Comparison of ENCODE assay signal across 8 cellular contexts in genomic region chr22:17171016-17171312, GRCh38. TPM values are rescaled to one million over a fixed set of nuclear protein-coding genes. Genes with fewer than 3 reads are reported as not detected.
A peak's percentile ranks its signal among the peaks of the same experiment; 100 is the strongest.
DNase-seq lines count a peak whose midpoint lies in the region; ATAC-seq, FAIRE-seq and TF ChIP-seq lines count a peak whose summit lies in the region.

No MANE protein-coding gene starts in this region.

- H3K36me3 ChIP-seq in CD8-positive, alpha-beta memory T cell (ENCODE audit: insufficient read depth, low read length), result no peaks in the 10 kb centered on the region
- H3K36me3 ChIP-seq in H1 (ENCODE audit: control insufficient read depth in 2 of 4, insufficient read depth in 4 of 4, low read length in 3 of 4) (no peaks in the 10 kb centered on the region), neural progenitor cell (no peaks in the 10 kb centered on the region)

- H3K27me3 ChIP-seq in CD8-positive, alpha-beta memory T cell (ENCODE audit: insufficient read depth, low read length, poor library complexity, severe bottlenecking), result no peaks in the 10 kb centered on the region
- H3K27me3 ChIP-seq in H1 (replicated peaks in 1 of 4; ENCODE audit: control insufficient read depth in 3 of 4, extremely low read depth in 1 of 4, insufficient read depth in 3 of 4, low read length in 3 of 4), result no peaks in the 10 kb centered on the region
- no peaks in the 10 kb centered on the region for H3K27me3 ChIP-seq in neural progenitor cell

- peak in 1 of 2 experiments; percentile 7; a peak in 1 of 3 replicates for TF ChIP-seq EP300 in H1 (IDR thresholded peaks at IDR 0.05; ENCODE audit: borderline replicate concordance in 1 of 2, low read depth in 2 of 2, low read length in 2 of 2)

- CTCF ChIA-PET in CD8-positive, alpha-beta memory T cell (lab: Charles Lee), result interaction anchor here (0.6 to 6.6 kb wide), 30 partner anchors 10 to 907 kb away, joined by 3 to 82 read pairs (median 7); partner anchors contain the start of genes ADA2, HDHD5, IL17RA and PEX26
- CTCF ChIA-PET in H1 (lab: Charles Lee; ENCODE audit: partially characterized antibody), result interaction anchor here (0.6 to 8.7 kb wide), 40 partner anchors 9 to 412 kb away, joined by 3 to 94 read pairs (median 8); partner anchors contain the start of genes CECR2 and HDHD5

- intact Hi-C loops in posterior vena cava (cut with DNase I), result no loop called here

- no peaks in the 10 kb centered on the region for H3K79me2 ChIP-seq in H1 (ENCODE audit: control insufficient read depth in 1 of 2, insufficient read depth in 2 of 2, low read length in 2 of 2)
- no peaks in the 10 kb centered on the region for H3K79me2 ChIP-seq in neural progenitor cell (ENCODE audit: low read depth)

- H3K4me3 Mint-ChIP-seq in CD8-positive, alpha-beta memory T cell, result peak overlapping the region; percentile 84 to 90 (median 86)
- H3K4me3 Mint-ChIP-seq in neural progenitor cell, result peak overlapping the region; percentile 90

- H2BK12ac ChIP-seq in H1 (ENCODE audit: low read depth, low read length), result no peak overlapping the region

- FAIRE-seq in H1 (lab: Jason Lieb, UNC), result no peak

- peak; percentile 23 to 47; a peak in 3 of 4 replicates for TF ChIP-seq RAD21 in H1 (IDR thresholded peaks at IDR 0.05 in 1 of 2, conservative IDR thresholded peaks at IDR 0.05 in 1 of 2; ENCODE audit: low read depth in 2 of 2, low read length in 2 of 2)

- H3K4me3 ChIP-seq in CD8-positive, alpha-beta memory T cell (ENCODE audit: low read length), result peak overlapping the region; percentile 51
- H3K4me3 ChIP-seq in H1 (ENCODE audit: extremely low read depth in 1 of 4, insufficient read depth in 2 of 4, low read depth in 3 of 4, low read length in 4 of 4) (peak overlapping the region; percentile 39 to 69 (median 60)), neural progenitor cell (peak overlapping the region; percentile 79)

- WGBS in H1 (ENCODE audit: extremely low coverage in 1 of 2, insufficient coverage in 1 of 2, insufficient read length in 1 of 2, insufficient replicate concordance in 2 of 2, low coverage in 1 of 2, low lambda C conversion rate in 2 of 2, missing lambda C conversion rate in 1 of 2), 2 experiments, result 41% methylated on average over 6 of the region's 6 CpGs; no CpG with 5 or more reads in 1 of the 2 experiments

- H3K23ac ChIP-seq in H1 (ENCODE audit: insufficient read length), result no peak overlapping the region

- no peak overlapping the region for H3K56ac ChIP-seq in H1 (replicated peaks; ENCODE audit: insufficient read length, low read depth, low read length)

- H3K79me1 ChIP-seq in H1 (ENCODE audit: low read depth, low read length), result no peaks in the 10 kb centered on the region

- no peak overlapping the region for H2BK5ac ChIP-seq in H1 (ENCODE audit: low read depth, low read length)

- H3K27ac ChIP-seq in CD8-positive, alpha-beta memory T cell (ENCODE audit: low read depth, low read length), result peak overlapping the region; percentile 31
- H3K27ac ChIP-seq in H1 (ENCODE audit: low read depth, low read length) (no peak overlapping the region), neural progenitor cell (no peak overlapping the region)

- no peak for TF ChIP-seq POLR2A in H1 (IDR thresholded peaks at IDR 0.05; ENCODE audit: control extremely low read depth in 1 of 2, low read depth in 2 of 2, low read length in 2 of 2)

- H2AFZ ChIP-seq in H1 (ENCODE audit: low read length) (no peak overlapping the region), neural progenitor cell (replicated peaks) (no peak overlapping the region)

- H2AK5ac ChIP-seq in H1 (ENCODE audit: low read depth, low read length), result no peak overlapping the region

- peaks cover 5% of the 10 kb centered on the region for H3K4me1 ChIP-seq in CD8-positive, alpha-beta memory T cell (ENCODE audit: insufficient read depth, low read length)
- H3K4me1 ChIP-seq in H1 (replicated peaks in 1 of 4; ENCODE audit: control insufficient read depth in 3 of 4, insufficient read depth in 4 of 4, low read length in 3 of 4) (peaks cover 0 to 11% (median 5%) of the 10 kb centered on the region in 4 experiments; a peak in 5 of 7 replicates), neural progenitor cell (peaks cover 5% of the 10 kb centered on the region)

- no peak overlapping the region for H2BK120ac ChIP-seq in H1 (replicated peaks; ENCODE audit: low read depth, low read length)

- no peak overlapping the region for H2BK15ac ChIP-seq in H1 (ENCODE audit: low read length)

- H4K91ac ChIP-seq in H1 (replicated peaks; ENCODE audit: insufficient read length, low read length), result no peak overlapping the region

- H3F3A ChIP-seq in neural progenitor cell (ENCODE audit: low read depth), result peaks cover 24% of the 10 kb centered on the region

- H3K9me3 ChIP-seq in CD8-positive, alpha-beta memory T cell (ENCODE audit: low read length), result no peaks in the 10 kb centered on the region
- H3K9me3 ChIP-seq in H1 (ENCODE audit: insufficient read depth in 2 of 2, low read depth in 1 of 2, low read length in 1 of 2) (no peaks in the 10 kb centered on the region), neural progenitor cell (ENCODE audit: low read depth) (no peaks in the 10 kb centered on the region)

- peaks cover 5 to 11% (median 7%) of the 10 kb centered on the region in 3 donors for H3K4me1 Mint-ChIP-seq in CD8-positive, alpha-beta memory T cell
- H3K4me1 Mint-ChIP-seq in neural progenitor cell, result peaks cover 13% of the 10 kb centered on the region

- H3K9ac ChIP-seq in H1 (replicated peaks in 1 of 4; ENCODE audit: extremely low read depth in 1 of 4, low read depth in 3 of 4, low read length in 3 of 4) (0 out of 7 replicates have a peak overlapping the region, but pooled peaks of 1 of the 4 experiments have one; percentile 56), neural progenitor cell (no peak overlapping the region)

- H3K27me3 Mint-ChIP-seq in CD8-positive, alpha-beta memory T cell, result peaks cover 0 to 2% of the 10 kb centered on the region in 2 donors
- no peaks in the 10 kb centered on the region for H3K27me3 Mint-ChIP-seq in neural progenitor cell (ENCODE audit: insufficient read depth, low read depth)

- peak in 2 of 3 experiments; percentile 19 to 63; a peak in 3 of 4 replicates for TF ChIP-seq CTCF in H1 (IDR thresholded peaks at IDR 0.05; ENCODE audit: control extremely low read depth in 1 of 3, insufficient read depth in 1 of 3, low read depth in 1 of 3, low read length in 3 of 3)
- no peak for TF ChIP-seq CTCF in neural progenitor cell (IDR thresholded peaks at IDR 0.05)

- peak overlapping the region in 6 of 8 donors; percentile 23 to 95 (median 70) for H3K27ac Mint-ChIP-seq in CD8-positive, alpha-beta memory T cell
- peak overlapping the region; percentile 90 for H3K27ac Mint-ChIP-seq in neural progenitor cell

- H3K23me2 ChIP-seq in H1 (ENCODE audit: low read depth, low read length), result peaks cover 2% of the 10 kb centered on the region; the same call in 1 of the 2 replicates

- no peaks in the 10 kb centered on the region for H3K9me3 Mint-ChIP-seq in CD8-positive, alpha-beta memory T cell
- no peaks in the 10 kb centered on the region for H3K9me3 Mint-ChIP-seq in neural progenitor cell

- no peak for DNase-seq in CD8-positive, alpha-beta memory T cell
- DNase-seq in NCI-H2171 treated with DMSO at 0.1 percent for 48 hours (lab: John Stamatoyannopoulos, UW) (peak; percentile 59), H1 (ENCODE audit: low read depth in 1 of 2, low spot score in 2 of 2) (peak in 1 of 2 experiments; percentile 43), neural progenitor cell (ENCODE audit: low spot score) (no peak), EL (no peak), kidney tubule cell (ENCODE audit: low spot score) (no peak), posterior vena cava (ENCODE audit: low spot score) (no peak)

- POLR2A ChIA-PET in CD8-positive, alpha-beta memory T cell (lab: Charles Lee), result interaction anchor here (0.8 to 1.8 kb wide), 3 partner anchors 12 to 86 kb away, joined by 3 to 5 read pairs (median 4); no protein-coding TSS in a partner anchor
- POLR2A ChIA-PET in H1 (lab: Charles Lee; ENCODE audit: partially characterized antibody), result interaction anchor here (0.9 to 2.9 kb wide), 9 partner anchors 9 to 90 kb away, joined by 3 to 17 read pairs (median 4); no protein-coding TSS in a partner anchor

- H4K20me1 ChIP-seq in H1 (replicated peaks in 1 of 2; ENCODE audit: control insufficient read depth in 1 of 2, insufficient read depth in 2 of 2, low read length in 2 of 2) (no peaks in the 10 kb centered on the region), neural progenitor cell (ENCODE audit: low read depth) (no peaks in the 10 kb centered on the region)

- H3K14ac ChIP-seq in H1 (ENCODE audit: insufficient read length), result no peak overlapping the region

- peak overlapping the region; percentile 92; the same call in 1 of the 2 replicates for H4K8ac ChIP-seq in H1 (ENCODE audit: extremely low read depth, insufficient read depth, low read length)

- H3K18ac ChIP-seq in H1 (ENCODE audit: extremely low read depth, low read length), result no peak overlapping the region

- no peak overlapping the region for H3K4ac ChIP-seq in H1 (replicated peaks; ENCODE audit: insufficient read length, low read depth, low read length)

- no peak overlapping the region for H2BK20ac ChIP-seq in H1 (ENCODE audit: low read length)

- H3K4me2 ChIP-seq in H1 (ENCODE audit: insufficient read depth in 1 of 2, low read depth in 2 of 2, low read length in 2 of 2) (peak overlapping the region; percentile 37 to 72; a peak in 2 of 4 replicates), neural progenitor cell (peak overlapping the region; percentile 75)

- no peaks in the 10 kb centered on the region for H3K36me3 Mint-ChIP-seq in CD8-positive, alpha-beta memory T cell
- H3K36me3 Mint-ChIP-seq in neural progenitor cell, result no peaks in the 10 kb centered on the region

- no peak overlapping the region for H4K5ac ChIP-seq in H1 (ENCODE audit: insufficient read length, low read depth, low read length)

- no peak for ATAC-seq in GM18873 (IDR thresholded peaks at IDR 0.05; ENCODE audit: low FRiP score, unreplicated experiment)

RNA-seq across cellular contexts. Expression of gene HDHD5, which starts 11.9 kb away (rescaled TPM):
- total RNA-seq in CD8-positive, alpha-beta memory T cell, result 10 to 100 TPM; 38.6 to 40.0 TPM
- 53.5 TPM for polyA plus RNA-seq in CD8-positive, alpha-beta memory T cell
- total RNA-seq in H1 (2021; fragmentation: NEBNext Ultra II Directional; extraction: Animal tissue kit (Norgen Biotek cat#: 25700)), result 68.3 and 69.3 TPM in 2 replicates
- 123 and 147 TPM in 2 replicates for polyA plus RNA-seq in H1 (2011; rRNA removed)
- polyA plus RNA-seq in H1 (2011; cell fraction: cytosol; rRNA removed), result 121 TPM
- 165 TPM for polyA plus RNA-seq in H1 (2011; cell fraction: nucleus; rRNA removed)
- 62.7 to 92.1 TPM (median 86.3 TPM) in 4 replicates for polyA plus RNA-seq in H1 (2012, experiment 1 of 2)
- 63.8 TPM for polyA plus RNA-seq in H1 (2012, experiment 2 of 2)
- 48.6 TPM for polyA plus RNA-seq in H1 (2013, experiment 1 of 2)
- 47.6 TPM for polyA plus RNA-seq in H1 (2013, experiment 2 of 2)
- polyA minus RNA-seq in H1 (2011; rRNA and poly(A)+ RNA removed), result 31.1 and 42.4 TPM in 2 replicates
- 43.2 TPM for polyA minus RNA-seq in H1 (2011; cell fraction: cytosol; rRNA and poly(A)+ RNA removed)
- 37.5 TPM for polyA minus RNA-seq in H1 (2011; cell fraction: nucleus; rRNA and poly(A)+ RNA removed)
- total RNA-seq in neural progenitor cell (ENCODE audit: low replicate concordance), result 39.7 and 80.3 TPM in 2 replicates
- 10 to 100 TPM; 19.6 to 19.9 TPM for total RNA-seq in posterior vena cava

RNA-seq across cellular contexts. Expression of gene ADA2, which starts 48.3 kb away (rescaled TPM):
- 10 to 100 TPM in 1 of 2 experiments, 1 to 10 TPM in 1; 8.6 to 11.1 TPM for total RNA-seq in CD8-positive, alpha-beta memory T cell
- polyA plus RNA-seq in CD8-positive, alpha-beta memory T cell, result 76.9 TPM
- 31.5 and 35.6 TPM in 2 replicates for total RNA-seq in H1 (2021; fragmentation: NEBNext Ultra II Directional; extraction: Animal tissue kit (Norgen Biotek cat#: 25700))
- polyA plus RNA-seq in H1 (2011; rRNA removed), result 42.2 and 47.9 TPM in 2 replicates
- 21.6 TPM for polyA plus RNA-seq in H1 (2011; cell fraction: cytosol; rRNA removed)
- 29.1 TPM for polyA plus RNA-seq in H1 (2011; cell fraction: nucleus; rRNA removed)
- polyA plus RNA-seq in H1 (2012, experiment 1 of 2), result 26.6 to 35.8 TPM (median 31.6 TPM) in 4 replicates
- polyA plus RNA-seq in H1 (2012, experiment 2 of 2), result 26.0 TPM
- 23.4 TPM for polyA plus RNA-seq in H1 (2013, experiment 1 of 2)
- 23.6 TPM for polyA plus RNA-seq in H1 (2013, experiment 2 of 2)
- polyA minus RNA-seq in H1 (2011; rRNA and poly(A)+ RNA removed), result 27.1 and 28.3 TPM in 2 replicates
- polyA minus RNA-seq in H1 (2011; cell fraction: cytosol; rRNA and poly(A)+ RNA removed), result 15.7 TPM
- 14.6 TPM for polyA minus RNA-seq in H1 (2011; cell fraction: nucleus; rRNA and poly(A)+ RNA removed)
- total RNA-seq in neural progenitor cell (ENCODE audit: low replicate concordance) (30.1 and 49.9 TPM in 2 replicates), posterior vena cava (10 to 100 TPM in 1 of 2 donors, 1 to 10 TPM in 1; 7.4 to 11.8 TPM)

RNA-seq across cellular contexts. Expression of gene TMEM121B, which starts 49.8 kb away (rescaled TPM):
- total RNA-seq in CD8-positive, alpha-beta memory T cell, result under 1 TPM; 0.11 to 0.15 TPM
- not detected for polyA plus RNA-seq in CD8-positive, alpha-beta memory T cell
- total RNA-seq in H1 (2021; fragmentation: NEBNext Ultra II Directional; extraction: Animal tissue kit (Norgen Biotek cat#: 25700)), result 6.7 and 6.9 TPM in 2 replicates
- 4.3 and 4.9 TPM in 2 replicates for polyA plus RNA-seq in H1 (2011; rRNA removed)
- 2.8 TPM for polyA plus RNA-seq in H1 (2011; cell fraction: cytosol; rRNA removed)
- 4.8 TPM for polyA plus RNA-seq in H1 (2011; cell fraction: nucleus; rRNA removed)
- polyA plus RNA-seq in H1 (2012, experiment 1 of 2), result 5.9 to 7.5 TPM (median 6.1 TPM) in 4 replicates
- 7.4 TPM for polyA plus RNA-seq in H1 (2012, experiment 2 of 2)
- polyA plus RNA-seq in H1 (2013, experiment 1 of 2), result 7.1 TPM
- 8.0 TPM for polyA plus RNA-seq in H1 (2013, experiment 2 of 2)
- 4.7 and 6.0 TPM in 2 replicates for polyA minus RNA-seq in H1 (2011; rRNA and poly(A)+ RNA removed)
- polyA minus RNA-seq in H1 (2011; cell fraction: cytosol; rRNA and poly(A)+ RNA removed), result 3.7 TPM
- 3.5 TPM for polyA minus RNA-seq in H1 (2011; cell fraction: nucleus; rRNA and poly(A)+ RNA removed)
- 2.8 and 5.0 TPM in 2 replicates for total RNA-seq in neural progenitor cell (ENCODE audit: low replicate concordance)
- total RNA-seq in posterior vena cava, result under 1 TPM; 0.38 to 0.74 TPM
